Comparison of ENCODE assay signal across 11 cellular contexts in the genomic region with DNA sequence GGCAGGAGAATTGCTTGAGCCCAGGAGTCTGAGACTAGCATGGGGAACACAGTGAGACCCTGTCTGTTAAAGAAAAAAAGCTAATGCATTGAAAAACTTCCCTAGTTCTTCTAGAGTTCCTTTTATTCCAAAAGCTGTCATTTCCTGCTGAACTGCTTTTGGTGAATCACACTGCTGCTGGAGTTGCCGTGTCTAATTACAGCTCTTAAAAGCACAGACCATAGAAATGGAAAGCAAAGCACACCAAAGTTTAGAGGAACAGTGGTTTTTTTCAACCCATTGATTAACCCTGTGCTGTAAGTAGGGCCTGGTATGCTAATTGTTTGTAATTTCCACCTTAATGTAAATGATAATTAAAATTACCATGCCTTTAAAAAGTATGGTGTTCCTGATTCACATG. TPM values are rescaled to one million over a fixed set of nuclear protein-coding genes. Genes with fewer than 3 reads are reported as not detected.
DNase-seq lines count a peak whose midpoint lies in the region; ATAC-seq and TF ChIP-seq lines count a peak whose summit lies in the region.
"Had no signal": no experiment of that assay in that cellular context is flagged by ENCODE, and none has a peak within 500 bp of the region (broad histone marks: within the 10 kb centered on the region; RNA-seq: fewer than 3 reads in every experiment).

No MANE protein-coding gene starts in this region.

- TF ChIP-seq POLR2A in prostate gland (IDR thresholded peaks at IDR 0.05) = no peak

- no peak overlapping the region for H3K4me3 Mint-ChIP-seq in effector memory CD8-positive, alpha-beta T cell
- H3K4me3 Mint-ChIP-seq: CD8-positive, alpha-beta T cell; T-cell had no signal

- intact Hi-C loops in prostate gland (cut with DNase I) = no loop called here

- H3K4me1 ChIP-seq in prostate gland (replicated peaks) = no peaks in the 10 kb centered on the region

- no peaks in the 10 kb centered on the region for H3K36me3 ChIP-seq in prostate gland

- TF ChIP-seq CTCF in coronary artery (IDR thresholded peaks at IDR 0.05) (no peak), prostate gland (IDR thresholded peaks at IDR 0.05) (no peak)

- peaks cover 8% of the 10 kb centered on the region for H3K36me3 Mint-ChIP-seq in effector memory CD8-positive, alpha-beta T cell (ENCODE audit: insufficient read depth)

- H3K27ac ChIP-seq in coronary artery = peak overlapping the region in 1 of 2 donors; percentile 38
- H3K27ac ChIP-seq in prostate gland = no peak overlapping the region

- no peaks in the 10 kb centered on the region for H3K9me3 ChIP-seq in prostate gland

- H3K4me3 ChIP-seq in coronary artery = peak overlapping the region; percentile 8
- no peak overlapping the region for H3K4me3 ChIP-seq in prostate gland

- no peaks in the 10 kb centered on the region for H3K27me3 Mint-ChIP-seq in effector memory CD8-positive, alpha-beta T cell
- H3K27me3 Mint-ChIP-seq: T-cell had no signal

- H3K27me3 ChIP-seq in prostate gland (replicated peaks; ENCODE audit: insufficient read depth) = no peaks in the 10 kb centered on the region

- H3K9me3 Mint-ChIP-seq in effector memory CD8-positive, alpha-beta T cell = no peaks in the 10 kb centered on the region
- H3K9me3 Mint-ChIP-seq: CD8-positive, alpha-beta T cell; T-cell had no signal

- peaks cover 2 to 7% of the 10 kb centered on the region in 2 donors for H3K4me1 Mint-ChIP-seq in effector memory CD8-positive, alpha-beta T cell (ENCODE audit: low read depth in 2 of 2)

- H3K27ac Mint-ChIP-seq in effector memory CD8-positive, alpha-beta T cell = no peak overlapping the region
- H3K27ac Mint-ChIP-seq: CD8-positive, alpha-beta T cell had no signal

- ATAC-seq in effector memory CD8-positive, alpha-beta T cell (replicated peaks) = no peak
- no peak for ATAC-seq in HG03442 (IDR thresholded peaks at IDR 0.05; ENCODE audit: unreplicated experiment)
- ATAC-seq: CD8-positive, alpha-beta T cell; T-cell had no signal

- WGBS in prostate gland = 10% methylated on average over 1 of the region's 1 CpG

- DNase-seq in COLO829 (ENCODE audit: low spot score) (peak; percentile 65), M059J (ENCODE audit: low read depth) (peak; percentile 70), coronary artery (ENCODE audit: low spot score) (no peak), left kidney (ENCODE audit: low read depth, low spot score) (peak; percentile 76), prostate gland (ENCODE audit: low spot score) (no peak), HT-29 (ENCODE audit: low spot score) (no peak)
- DNase-seq in effector memory CD8-positive, alpha-beta T cell = no peak
- DNase-seq: CD8-positive, alpha-beta T cell; NCI-H1092 treated with DMSO at 0.1 percent for 48 hours; T-cell had no signal

RNA-seq across cellular contexts. Expression of a gene that starts 52.4 kb away (rescaled TPM):
- 27.4 and 34.0 TPM in 2 replicates for total RNA-seq in M059J (2014; rRNA removed; shearing (Covaris generic))
- 10 to 100 TPM; 19.4 to 39.1 TPM for total RNA-seq in prostate gland
- 24.7 and 27.6 TPM in 2 replicates for total RNA-seq in HT-29 (2014; rRNA removed; shearing (Covaris generic))

Comparison
In these comparisons a context has a peak if more than half of its experiments do, and no peak if none do; other contexts are left out.
1. DNase-seq: peak in COLO829 (single experiment), M059J (single experiment) and left kidney (single experiment); none in coronary artery (single experiment), effector memory CD8-positive, alpha-beta T cell (0 of 3), prostate gland (single experiment) and HT-29 (single experiment).